ENCODE assay signal across 1 cellular context in genomic region chr19:48492925-48493717, GRCh38.
TF ChIP-seq lines count a peak whose summit lies in the region.

No MANE protein-coding gene starts in this region.

TF ChIP-seq in HepG2, 621 proteins besides CTCF, POLR2A, EP300 and RAD21 (continued from another document):
- TF ChIP-seq ATF6 (CRISPR knock-in tag; conservative IDR thresholded peaks at IDR 0.05) (no peak), ZFX (CRISPR knock-in tag; IDR thresholded peaks at IDR 0.05; ENCODE audit: low read depth) (0 out of 2 replicates have a peak, but pooled peaks have one; percentile 19), ISX (CRISPR knock-in tag; conservative IDR thresholded peaks at IDR 0.05) (no peak), SP4 (CRISPR knock-in tag; IDR thresholded peaks at IDR 0.05) (peak; percentile 37; the same call in 1 of the 2 replicates), ZNF770 (CRISPR knock-in tag; IDR thresholded peaks at IDR 0.05) (peak; percentile 83), CBX2 (IDR thresholded peaks at IDR 0.05; ENCODE audit: low read depth, low read length) (no peak), CBX2 (CRISPR knock-in tag; IDR thresholded peaks at IDR 0.05; ENCODE audit: low read depth) (no peak), DR1 (CRISPR knock-in tag; IDR thresholded peaks at IDR 0.05) (no peak), ZNF407 (CRISPR knock-in tag; IDR thresholded peaks at IDR 0.05; ENCODE audit: not compliant biosample characterization) (no peak), ZNF737 (CRISPR knock-in tag; IDR thresholded peaks at IDR 0.05; ENCODE audit: borderline replicate concordance) (no peak), PLRG1 (conservative IDR thresholded peaks at IDR 0.05) (no peak), TFDP1 (CRISPR knock-in tag; IDR thresholded peaks at IDR 0.05; ENCODE audit: borderline replicate concordance) (0 out of 2 replicates have a peak, but pooled peaks have one; percentile 16), ZNF224 (CRISPR knock-in tag; IDR thresholded peaks at IDR 0.05) (no peak), ZNF564 (CRISPR knock-in tag; IDR thresholded peaks at IDR 0.05) (no peak), ZBTB38 (CRISPR knock-in tag; IDR thresholded peaks at IDR 0.05) (0 out of 2 replicates have a peak, but pooled peaks have one; percentile 25), POLR2AphosphoS5 (IDR thresholded peaks at IDR 0.05; ENCODE audit: low read depth, low read length) (no peak), CHD2 (IDR thresholded peaks at IDR 0.05; ENCODE audit: low read depth, low read length) (0 out of 2 replicates have a peak, but pooled peaks have one; percentile 6), ZNF570 (CRISPR knock-in tag; IDR thresholded peaks at IDR 0.05; ENCODE audit: borderline replicate concordance) (no peak), YEATS2 (CRISPR knock-in tag; IDR thresholded peaks at IDR 0.05; ENCODE audit: borderline replicate concordance) (no peak), ZNF276 (CRISPR knock-in tag; IDR thresholded peaks at IDR 0.05; ENCODE audit: low read depth) (no peak), NR0B2 (CRISPR knock-in tag; IDR thresholded peaks at IDR 0.05) (no peak), XRCC5 (optimal IDR thresholded peaks at IDR 0.05; ENCODE audit: low read length) (peak; percentile 21), ISL2 (CRISPR knock-in tag; IDR thresholded peaks at IDR 0.05) (no peak), PHF20 (CRISPR knock-in tag; IDR thresholded peaks at IDR 0.05) (no peak), ATF7-NPFF (CRISPR knock-in tag; IDR thresholded peaks at IDR 0.05; ENCODE audit: low read depth) (0 out of 2 replicates have a peak, but pooled peaks have one; percentile 29), MTA3 (CRISPR knock-in tag; IDR thresholded peaks at IDR 0.05) (no peak), ZBTB37 (CRISPR knock-in tag; IDR thresholded peaks at IDR 0.05) (no peak), TBP (CRISPR knock-in tag; IDR thresholded peaks at IDR 0.05) (no peak)
